19 cellular contexts compared by ENCODE assay signal in genomic region chr7:117666689-117667088, GRCh38.
"Had no signal": no experiment of that assay in that cellular context is flagged by ENCODE, and none has a peak within 500 bp of the region (broad histone marks: within the 10 kb centered on the region; RNA-seq: fewer than 3 reads in every experiment).

No MANE protein-coding gene starts in this region.

- H3K27me3 ChIP-seq: gastroesophageal sphincter, left lung, tibial artery had no signal

- H3K27ac ChIP-seq: coronary artery, gastroesophageal sphincter, tibial artery had no signal

- H3K4me3 ChIP-seq: coronary artery, gastroesophageal sphincter, left lung, lung, tibial artery had no signal

- DNase-seq: activated CD4-positive, alpha-beta memory T cell treated with anti-CD3 and anti-CD28 coated beads, Interleukin-2, amount 10 ng/mL, durations not matched to agents 7 days and 5 days; activated CD4-positive, alpha-beta T cell treated with anti-CD3 and anti-CD28 coated beads, Interleukin-2, amount 10 ng/mL, durations not matched to agents 24 days and 14 days; activated CD4-positive, CD25-positive, alpha-beta regulatory T cell; activated effector memory CD4-positive, alpha-beta T cell treated with Interleukin-2 at 50 U/mL for 16 hours; activated naive CD4-positive, alpha-beta T cell treated with anti-CD3 and anti-CD28 coated beads for 36 hours; activated naive CD8-positive, alpha-beta T cell treated with anti-CD3 and anti-CD28 coated beads, Interleukin-2, amount 10 ng/mL, durations not matched to agents 7 days and 5 days; activated T-cell treated with anti-CD3 and anti-CD28 coated beads, Interleukin-2, amount 50 U/mL, for 72 hours; amniotic stem cell; cerebellar nuclear complex; head of caudate nucleus; left lung; midbrain; stimulated activated CD4-positive, alpha-beta T cell treated with anti-CD3 and anti-CD28 coated beads, Interleukin-4, amount 100 ng/mL, for 24 hours; T1000; tibial artery had no signal

- ATAC-seq: activated T-cell treated with anti-CD3 and anti-CD28 coated beads, Interleukin-2, amount 50 U/mL, for 72 hours; gastroesophageal sphincter; natural killer cell treated with Interleukin-12 subunit alpha and Interleukin-12 subunit beta and Interleukin-15 and Interleukin-18, amount 100 ng/mL, for 72 hours had no signal

- H3K9me3 ChIP-seq: gastroesophageal sphincter, left lung, tibial artery had no signal

- H3K4me1 ChIP-seq: gastroesophageal sphincter, left lung, tibial artery had no signal

- H3K36me3 ChIP-seq: gastroesophageal sphincter, left lung, tibial artery had no signal
